Comparison of ENCODE assay signal across 12 cellular contexts in the genomic region with DNA sequence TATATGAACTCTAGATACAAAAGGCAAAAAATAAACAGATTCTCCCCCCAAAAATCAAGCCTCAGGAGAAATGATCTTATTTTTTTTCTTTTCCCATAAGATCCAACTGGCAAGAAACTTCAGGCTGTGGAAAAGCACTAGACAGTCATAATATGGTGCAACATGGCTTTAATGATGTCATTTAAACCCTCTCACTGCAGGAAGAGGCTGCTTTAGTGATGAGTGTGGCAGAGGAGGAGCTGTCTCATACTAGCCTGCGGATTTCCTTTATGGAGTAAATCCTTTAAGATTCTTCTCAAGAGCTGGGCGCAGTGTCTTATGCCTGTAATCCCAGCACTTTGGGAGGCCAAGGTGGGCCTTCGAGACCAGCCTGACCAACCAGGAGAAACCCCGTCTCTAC.
DNase-seq lines count a peak whose midpoint lies in the region; ATAC-seq and TF ChIP-seq lines count a peak whose summit lies in the region.
"Had no signal": no experiment of that assay in that cellular context is flagged by ENCODE, and none has a peak within 500 bp of the region (broad histone marks: within the 10 kb centered on the region; RNA-seq: fewer than 3 reads in every experiment).

No MANE protein-coding gene starts in this region.

- H3K36me3 ChIP-seq in brain microvascular endothelial cell (replicated peaks) (no peaks in the 10 kb centered on the region), lower lobe of right lung (no peaks in the 10 kb centered on the region)
- H3K36me3 ChIP-seq: transverse colon had no signal

- peak overlapping the region; percentile 72 for H3K27ac ChIP-seq in brain microvascular endothelial cell
- peak overlapping the region; percentile 51 for H3K27ac ChIP-seq in lower lobe of right lung
- H3K27ac ChIP-seq: HL-60, transverse colon had no signal

- H3K9me3 ChIP-seq in lower lobe of right lung: no peaks in the 10 kb centered on the region
- H3K9me3 ChIP-seq: transverse colon had no signal

- ATAC-seq in lower lobe of right lung: peak; percentile 18 to 31
- ATAC-seq: HCT116 had no signal

- TF ChIP-seq CTCF in brain microvascular endothelial cell (IDR thresholded peaks at IDR 0.05; ENCODE audit: low read depth, low read length, missing control alignments): no peak
- no peak for TF ChIP-seq CTCF in lower lobe of right lung (IDR thresholded peaks at IDR 0.05)
- no peak for TF ChIP-seq CTCF in GM13977 (IDR thresholded peaks at IDR 0.05; ENCODE audit: extremely low read depth, insufficient read depth, missing control alignments)

- peaks cover 32% of the 10 kb centered on the region for H3K4me1 ChIP-seq in lower lobe of right lung

- no peaks in the 10 kb centered on the region for H3K27me3 ChIP-seq in brain microvascular endothelial cell (replicated peaks)
- H3K27me3 ChIP-seq in lower lobe of right lung (ENCODE audit: low read depth): no peaks in the 10 kb centered on the region
- H3K27me3 ChIP-seq: transverse colon had no signal

- intact Hi-C loops in lower lobe of right lung (cut with DNase I): no loop called here

- in situ Hi-C loops in brain microvascular endothelial cell (cut with HindIII; ENCODE audit: low pct_ligation_motif_present, low sequenced_read_pairs): no loop called here
- in situ Hi-C loops in GM13977 (cut with MboI; ENCODE audit: low pct_unique_long_range_greater_than_20kb, low sequenced_read_pairs, unreplicated experiment): no loop called here

- peak; percentile 90 for DNase-seq in AG20443 (ENCODE audit: low spot score)
- DNase-seq in M059J (ENCODE audit: low read depth): peak; percentile 91
- DNase-seq in brain microvascular endothelial cell: peak; percentile 90
- DNase-seq in lower lobe of right lung: no peak
- DNase-seq in NCI-H1105 treated with DMSO at 0.1 percent for 48 hours (lab: John Stamatoyannopoulos, UW): no peak
- DNase-seq in NCI-H128 (lab: John Stamatoyannopoulos, UW; ENCODE audit: unreplicated experiment): no peak
- no peak for DNase-seq in DMS 273 (lab: John Stamatoyannopoulos, UW; ENCODE audit: unreplicated experiment)
- no peak for DNase-seq in GM13977 (ENCODE audit: low spot score)
- DNase-seq: stimulated activated CD4-positive, alpha-beta T cell treated with anti-CD3 and anti-CD28 coated beads, Interleukin-4, amount 100 ng/mL, for 4 hours; transverse colon had no signal

- H3K4me3 ChIP-seq in brain microvascular endothelial cell (ENCODE audit: low read depth, low read length) (no peak overlapping the region), lower lobe of right lung (no peak overlapping the region)
- H3K4me3 ChIP-seq: transverse colon had no signal

Comparison
In these comparisons a context has a peak if more than half of its experiments do, and no peak if none do; other contexts are left out.
1. DNase-seq: peak in AG20443 (single experiment), M059J (single experiment) and brain microvascular endothelial cell (single experiment); none in lower lobe of right lung (single experiment), NCI-H1105 treated with DMSO at 0.1 percent for 48 hours (single experiment), NCI-H128 (single experiment), DMS 273 (single experiment) and GM13977 (single experiment).